1 cellular context compared by ENCODE assay signal in the genomic region with DNA sequence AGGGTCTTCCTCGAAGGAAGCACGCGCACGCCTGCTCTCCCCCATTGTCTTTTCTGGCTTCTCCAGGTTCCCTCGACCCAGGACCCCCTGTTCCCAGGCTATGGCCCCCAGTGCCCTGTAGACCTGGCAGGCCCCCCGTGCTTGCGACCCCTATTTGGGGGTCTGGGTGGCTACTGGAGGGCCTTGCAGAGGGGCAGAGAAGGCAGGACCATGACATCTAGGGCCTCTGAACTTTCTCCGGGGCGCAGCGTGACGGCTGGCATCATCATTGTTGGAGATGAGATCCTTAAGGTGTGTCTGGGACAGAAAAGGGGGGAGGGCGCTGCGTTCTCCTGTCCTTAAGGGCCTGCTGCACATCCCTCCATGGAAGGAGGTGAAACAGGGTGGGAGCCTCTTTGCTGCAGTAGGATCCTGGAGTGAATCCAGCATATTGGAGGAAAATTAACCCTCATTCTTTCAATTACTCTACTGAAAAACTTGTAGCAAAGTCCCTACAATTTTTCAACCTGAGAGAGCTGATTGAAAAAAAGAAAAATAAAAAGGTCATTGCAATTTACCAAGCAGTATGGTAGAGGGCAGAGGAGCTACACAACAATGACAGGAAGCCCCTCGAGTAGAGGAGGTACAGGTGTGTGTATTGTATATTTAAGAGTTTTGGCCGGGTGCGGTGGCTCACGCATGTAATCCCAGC.
TF ChIP-seq lines count a peak whose summit lies in the region.

No MANE protein-coding gene starts in this region.

TF ChIP-seq in K562, 482 proteins besides CTCF, POLR2A, EP300 and RAD21 (continued from another document):
- TF ChIP-seq ZFX (CRISPR knock-in tag; IDR thresholded peaks at IDR 0.05): 0 out of 2 replicates have a peak, but pooled peaks have one; percentile 9
- TF ChIP-seq ZBTB7A (IDR thresholded peaks at IDR 0.05; ENCODE audit: borderline replicate concordance, control insufficient read depth, low read depth, low read length): peak; percentile 63
- TF ChIP-seq, protein P1, sequence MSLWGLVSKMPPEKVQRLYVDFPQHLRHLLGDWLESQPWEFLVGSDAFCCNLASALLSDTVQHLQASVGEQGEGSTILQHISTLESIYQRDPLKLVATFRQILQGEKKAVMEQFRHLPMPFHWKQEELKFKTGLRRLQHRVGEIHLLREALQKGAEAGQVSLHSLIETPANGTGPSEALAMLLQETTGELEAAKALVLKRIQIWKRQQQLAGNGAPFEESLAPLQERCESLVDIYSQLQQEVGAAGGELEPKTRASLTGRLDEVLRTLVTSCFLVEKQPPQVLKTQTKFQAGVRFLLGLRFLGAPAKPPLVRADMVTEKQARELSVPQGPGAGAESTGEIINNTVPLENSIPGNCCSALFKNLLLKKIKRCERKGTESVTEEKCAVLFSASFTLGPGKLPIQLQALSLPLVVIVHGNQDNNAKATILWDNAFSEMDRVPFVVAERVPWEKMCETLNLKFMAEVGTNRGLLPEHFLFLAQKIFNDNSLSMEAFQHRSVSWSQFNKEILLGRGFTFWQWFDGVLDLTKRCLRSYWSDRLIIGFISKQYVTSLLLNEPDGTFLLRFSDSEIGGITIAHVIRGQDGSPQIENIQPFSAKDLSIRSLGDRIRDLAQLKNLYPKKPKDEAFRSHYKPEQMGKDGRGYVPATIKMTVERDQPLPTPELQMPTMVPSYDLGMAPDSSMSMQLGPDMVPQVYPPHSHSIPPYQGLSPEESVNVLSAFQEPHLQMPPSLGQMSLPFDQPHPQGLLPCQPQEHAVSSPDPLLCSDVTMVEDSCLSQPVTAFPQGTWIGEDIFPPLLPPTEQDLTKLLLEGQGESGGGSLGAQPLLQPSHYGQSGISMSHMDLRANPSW (CRISPR knock-in tag; IDR thresholded peaks at IDR 0.05): 0 out of 2 replicates have a peak, but pooled peaks have one; percentile 30
- TF ChIP-seq, protein P2, sequence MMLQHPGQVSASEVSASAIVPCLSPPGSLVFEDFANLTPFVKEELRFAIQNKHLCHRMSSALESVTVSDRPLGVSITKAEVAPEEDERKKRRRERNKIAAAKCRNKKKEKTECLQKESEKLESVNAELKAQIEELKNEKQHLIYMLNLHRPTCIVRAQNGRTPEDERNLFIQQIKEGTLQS (IDR thresholded peaks at IDR 0.05): no peak
- TF ChIP-seq, protein P2 (CRISPR knock-in tag; conservative IDR thresholded peaks at IDR 0.05): no peak
- TF ChIP-seq ZNF449 (CRISPR knock-in tag; IDR thresholded peaks at IDR 0.05): no peak
- TF ChIP-seq HNRNPK (IDR thresholded peaks at IDR 0.05; ENCODE audit: low read depth, low read length, poor library complexity, severe bottlenecking): no peak
- TF ChIP-seq CUX1 (CRISPR knock-in tag; IDR thresholded peaks at IDR 0.05): no peak
- TF ChIP-seq TCF7 (IDR thresholded peaks at IDR 0.05; ENCODE audit: borderline replicate concordance): no peak
- TF ChIP-seq ZNF41 (CRISPR knock-in tag; conservative IDR thresholded peaks at IDR 0.05): no peak
- peak; percentile 64 for TF ChIP-seq RBFOX2 (IDR thresholded peaks at IDR 0.05; ENCODE audit: low read depth, low read length)
- TF ChIP-seq ARHGAP35 (IDR thresholded peaks at IDR 0.05; ENCODE audit: partially characterized antibody): no peak
- no peak for TF ChIP-seq BRCA1 (IDR thresholded peaks at IDR 0.05)
- no peak for TF ChIP-seq BRCA1 (CRISPR knock-in tag; IDR thresholded peaks at IDR 0.05)
- no peak for TF ChIP-seq U2AF2 (optimal IDR thresholded peaks at IDR 0.05; ENCODE audit: low read depth, low read length)
- TF ChIP-seq ZNF24 (IDR thresholded peaks at IDR 0.05): no peak
- TF ChIP-seq KLF6 (CRISPR knock-in tag; IDR thresholded peaks at IDR 0.05; ENCODE audit: borderline replicate concordance): no peak
- no peak for TF ChIP-seq OTX1 (CRISPR knock-in tag; IDR thresholded peaks at IDR 0.05)
